Comparison of ENCODE assay signal across 1 cellular context in genomic region chr2:231196592-231196991, GRCh38.
TF ChIP-seq lines count a peak whose summit lies in the region.

No MANE protein-coding gene starts in this region.

TF ChIP-seq in IMR-90, 13 proteins besides CTCF, POLR2A, EP300 and RAD21:
- no peak for TF ChIP-seq USF2 (IDR thresholded peaks at IDR 0.05; ENCODE audit: low read depth, low read length)
- no peak for TF ChIP-seq FOS (IDR thresholded peaks at IDR 0.05; ENCODE audit: low read depth, low read length)
